Comparison of ENCODE assay signal across 18 cellular contexts in the genomic region with DNA sequence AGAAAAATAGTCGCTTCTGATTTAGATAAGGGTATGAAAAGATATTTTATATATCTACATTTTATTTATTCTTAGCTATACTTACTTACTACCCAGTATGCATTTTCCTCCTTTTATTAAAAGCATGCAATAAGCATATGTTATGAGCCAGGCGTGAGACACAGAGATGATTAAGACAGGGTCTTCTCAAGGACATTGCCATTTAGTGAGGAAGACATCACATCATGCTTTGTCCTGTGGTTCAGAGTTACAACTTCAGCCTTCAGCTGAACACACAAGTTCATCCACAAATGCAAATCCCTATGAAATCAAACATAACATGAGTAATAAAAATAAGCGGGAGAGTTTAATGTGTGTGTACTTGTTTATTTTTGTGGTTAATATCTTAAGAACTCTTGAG. TPM values are rescaled to one million over a fixed set of nuclear protein-coding genes. Genes with fewer than 3 reads are reported as not detected.
DNase-seq lines count a peak whose midpoint lies in the region; ATAC-seq, FAIRE-seq and TF ChIP-seq lines count a peak whose summit lies in the region.
"Had no signal": no experiment of that assay in that cellular context is flagged by ENCODE, and none has a peak within 500 bp of the region (broad histone marks: within the 10 kb centered on the region; RNA-seq: fewer than 3 reads in every experiment).

No MANE protein-coding gene starts in this region.

- H3K9me3 ChIP-seq in GM23248 (ENCODE audit: low read depth) (no peaks in the 10 kb centered on the region), astrocyte (ENCODE audit: insufficient read depth, low read depth, low read length) (no peaks in the 10 kb centered on the region), osteoblast (ENCODE audit: low read depth, low read length) (no peaks in the 10 kb centered on the region)
- H3K9me3 ChIP-seq: HAP-1 had no signal

- peaks cover 63% of the 10 kb centered on the region for H3F3A ChIP-seq in GM23248 (ENCODE audit: insufficient read depth)

- 68 to 69% methylated on average over 3 of the region's 3 CpGs for WGBS in GM23248 (ENCODE audit: low coverage in 1 of 2, low lambda C conversion rate in 2 of 2, missing lambda C conversion rate in 2 of 2), 2 experiments

- H3K36me3 Mint-ChIP-seq in astrocyte (ENCODE audit: low read depth, unreplicated experiment) (peaks cover 4% of the 10 kb centered on the region), T-cell (no peaks in the 10 kb centered on the region)

- TF ChIP-seq CTCF in astrocyte (IDR thresholded peaks at IDR 0.05; ENCODE audit: insufficient read depth, low read depth, low read length) (no peak), osteoblast (IDR thresholded peaks at IDR 0.05; ENCODE audit: extremely low read depth, low read depth, low read length) (no peak), RWPE1 (conservative IDR thresholded peaks at IDR 0.05; ENCODE audit: low read depth) (no peak)

- H3K36me3 ChIP-seq in GM23248 (ENCODE audit: low read depth) (no peaks in the 10 kb centered on the region), astrocyte (ENCODE audit: insufficient read depth, low read length) (no peaks in the 10 kb centered on the region), osteoblast (ENCODE audit: insufficient read depth, low read length) (no peaks in the 10 kb centered on the region)

- H3K4me3 ChIP-seq in GM23248 = peak overlapping the region; percentile 20; the same call in 1 of the 2 replicates
- no peak overlapping the region for H3K4me3 ChIP-seq in astrocyte (ENCODE audit: insufficient read depth, low read depth, low read length)
- H3K4me3 ChIP-seq in osteoblast (ENCODE audit: insufficient read depth, low read length) = no peak overlapping the region
- H3K4me3 ChIP-seq: HAP-1 had no signal

- H4K20me1 ChIP-seq in GM23248 (ENCODE audit: insufficient read depth) = no peaks in the 10 kb centered on the region
- H4K20me1 ChIP-seq in astrocyte (ENCODE audit: insufficient read depth, low read length) = no peaks in the 10 kb centered on the region
- H4K20me1 ChIP-seq in osteoblast (ENCODE audit: insufficient read depth, low read length) = no peaks in the 10 kb centered on the region

- peaks cover 24% of the 10 kb centered on the region for H3K4me1 Mint-ChIP-seq in astrocyte (ENCODE audit: low read depth, unreplicated experiment)
- peaks cover 13 to 18% (median 14%) of the 10 kb centered on the region in 3 donors for H3K4me1 Mint-ChIP-seq in T-cell

- 0 out of 2 replicates have a peak overlapping the region, but pooled peaks have one; percentile 25 for H3K9ac ChIP-seq in GM23248
- no peak overlapping the region for H3K9ac ChIP-seq in astrocyte (ENCODE audit: low read length)

- ATAC-seq in T-cell (replicated peaks in 1 of 4) (no peak), HG03196 (IDR thresholded peaks at IDR 0.05; ENCODE audit: unreplicated experiment) (no peak)

- H3K27ac ChIP-seq in GM23248 (peak overlapping the region; percentile 76), astrocyte (ENCODE audit: low read depth, low read length) (no peak overlapping the region), osteoblast (ENCODE audit: low read depth, low read length) (peak overlapping the region; percentile 59), RWPE1 (no peak overlapping the region)

- no peak overlapping the region for H3K27ac Mint-ChIP-seq in astrocyte (ENCODE audit: unreplicated experiment)
- H3K27ac Mint-ChIP-seq in T-cell = no peak overlapping the region
- H3K27ac Mint-ChIP-seq: B cell; CD4-positive, alpha-beta T cell had no signal

- H3K4me3 Mint-ChIP-seq in astrocyte (ENCODE audit: unreplicated experiment) = no peak overlapping the region
- no peak overlapping the region for H3K4me3 Mint-ChIP-seq in T-cell
- H3K4me3 Mint-ChIP-seq: B cell; CD4-positive, alpha-beta T cell had no signal

- H2AFZ ChIP-seq in GM23248 (no peak overlapping the region), astrocyte (ENCODE audit: low read depth, low read length) (no peak overlapping the region), osteoblast (ENCODE audit: low read length) (no peak overlapping the region)

- no peaks in the 10 kb centered on the region for H3K9me2 ChIP-seq in GM23248 (ENCODE audit: insufficient read depth)

- H3K4me1 ChIP-seq in GM23248 (ENCODE audit: insufficient read depth) (peaks cover 65% of the 10 kb centered on the region), astrocyte (ENCODE audit: insufficient read depth, low read length) (peaks cover 32% of the 10 kb centered on the region), osteoblast (ENCODE audit: insufficient read depth, low read length) (peaks cover 65% of the 10 kb centered on the region)
- H3K4me1 ChIP-seq: HAP-1 had no signal

- H3K4me2 ChIP-seq in GM23248 (ENCODE audit: unreplicated experiment) (peak overlapping the region; percentile 55), astrocyte (ENCODE audit: low read length) (no peak overlapping the region), osteoblast (ENCODE audit: insufficient read depth, low read length) (no peak overlapping the region)

- H3K9me3 Mint-ChIP-seq in astrocyte (ENCODE audit: unreplicated experiment) (no peaks in the 10 kb centered on the region), T-cell (no peaks in the 10 kb centered on the region)
- H3K9me3 Mint-ChIP-seq: CD4-positive, alpha-beta T cell had no signal

- in situ Hi-C loops in GM23248 (cut with MboI) = no loop called here

- POLR2A ChIA-PET in RWPE1 (lab: Yijun Ruan, JAX; ENCODE audit: low non-redundant PET) (no interaction called here), T-cell (lab: Charles Lee) (interaction anchor here in 1 of 2 donors (0.5 kb wide), 1 partner anchor 63 kb away, joined by 4 read pairs; no protein-coding TSS in a partner anchor)

- CTCF ChIA-PET in RWPE1 (lab: Yijun Ruan, JAX) (interaction anchor here (0.6 kb wide), 1 partner anchor 24 kb away, joined by 3 read pairs; no protein-coding TSS in a partner anchor), T-cell (lab: Charles Lee) (no interaction called here)

- DNase-seq in GM23248 (peak; percentile 68), astrocyte (ENCODE audit: low read depth) (peak; percentile 31), osteoblast (ENCODE audit: insufficient read length, low spot score, missing footprints) (no peak), RWPE1 (ENCODE audit: low spot score) (no peak), T-cell (no peak), hypothalamus (lab: John Stamatoyannopoulos, UW) (no peak)
- DNase-seq: Calu3; CD4-positive, alpha-beta T cell; DMS 273 treated with DMSO at 0.1 percent for 48 hours; DMS79; GDM1 had no signal

- H3K27me3 Mint-ChIP-seq in astrocyte (ENCODE audit: low read depth, unreplicated experiment) (no peaks in the 10 kb centered on the region), T-cell (peaks cover 4 to 9% of the 10 kb centered on the region in 2 donors)

- H3K27me3 ChIP-seq in GM23248 (replicated peaks; ENCODE audit: insufficient read depth) (no peaks in the 10 kb centered on the region), astrocyte (ENCODE audit: insufficient read depth, low read length) (no peaks in the 10 kb centered on the region), osteoblast (ENCODE audit: insufficient read depth, low read length) (no peaks in the 10 kb centered on the region)

- no peak for FAIRE-seq in astrocyte (lab: Jason Lieb, UNC)
- FAIRE-seq: A204.1, GM12892, GM19239, H1 had no signal

- no peaks in the 10 kb centered on the region for H3K79me2 ChIP-seq in GM23248 (ENCODE audit: insufficient read depth)
- H3K79me2 ChIP-seq in astrocyte (ENCODE audit: insufficient read depth, low read length) = no peaks in the 10 kb centered on the region
- H3K79me2 ChIP-seq in osteoblast (ENCODE audit: insufficient read depth, low read length) = no peaks in the 10 kb centered on the region

RNA-seq across cellular contexts. Expression of a gene that starts 30.2 kb away (rescaled TPM):
- total RNA-seq in GM23248 (2014; rRNA removed; shearing (Covaris generic)) = 0.32 and 0.38 TPM in 2 replicates
- polyA plus RNA-seq in GM23248 (2016; fragmentation: Nextera tagmentation; extraction: Ambion mirVana) = 0.45 and 0.61 TPM in 2 replicates
- 2.5 and 4.1 TPM in 2 replicates for total RNA-seq in astrocyte
- total RNA-seq in osteoblast = 0.29 and 0.36 TPM in 2 replicates
- under 1 TPM; 0.07 to 0.61 (median 0.43) TPM for total RNA-seq in T-cell

Comparison
In these comparisons a context has a peak if more than half of its experiments do, and no peak if none do; other contexts are left out.
1. DNase-seq: peak in GM23248 (single experiment) and astrocyte (single experiment); none in osteoblast (single experiment), RWPE1 (single experiment), T-cell (0 of 34) and hypothalamus (0 of 51).
2. H3K27ac ChIP-seq: peak in GM23248 (single experiment) and osteoblast (single experiment); none in astrocyte (single experiment) and RWPE1 (single experiment).